8 cellular contexts compared by ENCODE assay signal in genomic region chr11:925496-926301, GRCh38. TPM values are rescaled to one million over a fixed set of nuclear protein-coding genes. Genes with fewer than 3 reads are reported as not detected.
A peak's percentile ranks its signal among the peaks of the same experiment; 100 is the strongest.
DNase-seq lines count a peak whose midpoint lies in the region; ATAC-seq and TF ChIP-seq lines count a peak whose summit lies in the region.

Gene AP2A2, plus strand, starts transcription at chr11:925870. Its CDS starts 152 bp downstream, at chr11:926022.

- peak within 1 kb of the TSS; percentile 58 for H3K9ac ChIP-seq in mammary epithelial cell (ENCODE audit: insufficient read depth, low read length)

- no peaks in the 10 kb centered on the region for H4K20me1 ChIP-seq in mammary epithelial cell (ENCODE audit: insufficient read depth, low read length)

- intact Hi-C loops in mammary epithelial cell (cut with micrococcal nuclease): loop anchor here (1.0 to 10.0 kb wide), 3 partner anchors 15 to 126 kb away; partner anchors contain the start of genes CHID1, POLR2L and TSPAN4

- H3K9me3 ChIP-seq in mammary epithelial cell (replicated peaks; ENCODE audit: insufficient read depth, low read length): no peaks in the 10 kb centered on the region

- H3K4me2 ChIP-seq in mammary epithelial cell (ENCODE audit: insufficient read depth, low read depth, low read length): peak within 1 kb of the TSS; percentile 92

- H3K4me3 ChIP-seq in WI38 (ENCODE audit: low read depth, low read length) (peak within 1 kb of the TSS; percentile 68), mammary epithelial cell (replicated peaks in 1 of 3; ENCODE audit: insufficient read depth in 1 of 3, low read depth in 2 of 3, low read length in 3 of 3) (peak within 1 kb of the TSS; percentile 72 to 82 (median 78))

- H3K27ac Mint-ChIP-seq in immature natural killer cell: peak within 1 kb of the TSS; percentile 61 to 91 (median 88)

- DNase-seq in NCI-H2081 (lab: John Stamatoyannopoulos, UW) (peak; percentile 88 to 89), NCI-H2081 treated with DMSO at 0.1 percent for 48 hours (lab: John Stamatoyannopoulos, UW) (no peak), NCI-H2107 treated with DMSO at 0.1 percent for 48 hours (lab: John Stamatoyannopoulos, UW; ENCODE audit: unreplicated experiment) (peak; percentile 21), mammary epithelial cell (peak; percentile 81), immature natural killer cell (peak; percentile 91 to 93 (median 93)), smooth muscle cell of the brain vasculature (ENCODE audit: low read depth, low spot score) (peak; percentile 71)

- no peaks in the 10 kb centered on the region for H3K36me3 ChIP-seq in mammary epithelial cell (ENCODE audit: insufficient read depth, low read length)

- H3K27me3 ChIP-seq in mammary epithelial cell (ENCODE audit: insufficient read depth, low read length): no peaks in the 10 kb centered on the region

- peak within 1 kb of the TSS; percentile 90 for H2AFZ ChIP-seq in mammary epithelial cell (ENCODE audit: low read depth, low read length)

- BruUV-seq in mammary epithelial cell (replicated peaks; lab: Mats Ljungman, UMichigan): no TSS peak

- in situ Hi-C loops in mammary epithelial cell (cut with MboI; ENCODE audit: low sequenced_read_pairs in 2 of 2): no loop called here

- CTCF ChIA-PET in mammary epithelial cell (lab: Charles Lee; ENCODE audit: low non-redundant PET): no interaction called here

- H3K9me3 Mint-ChIP-seq in immature natural killer cell: no peaks in the 10 kb centered on the region

- H3K4me1 ChIP-seq in mammary epithelial cell (ENCODE audit: insufficient read depth, low read length): peaks cover 6% of the 10 kb centered on the region

- dilution Hi-C loops in mammary epithelial cell (cut with HindIII; ENCODE audit: low sequenced_read_pairs): no loop called here

- TF ChIP-seq CTCF in WI38 (IDR thresholded peaks at IDR 0.05; ENCODE audit: low read depth, low read length) (peak; percentile 40), mammary epithelial cell (conservative IDR thresholded peaks at IDR 0.05 in 1 of 2, IDR thresholded peaks at IDR 0.05 in 1 of 2; ENCODE audit: extremely low read depth in 1 of 2, insufficient read depth in 1 of 2, low read depth in 1 of 2, low read length in 2 of 2) (peak; percentile 39 to 57)

- 0% methylated on average over 15 of the region's 124 CpGs for WGBS in mammary epithelial cell (ENCODE audit: low coverage, missing lambda C conversion rate)

- peak within 1 kb of the TSS; percentile 76 to 88 (median 84) for H3K4me3 Mint-ChIP-seq in immature natural killer cell

- H3K27me3 Mint-ChIP-seq in immature natural killer cell (ENCODE audit: low read depth in 3 of 3): peaks cover 0 to 16% (median 10%) of the 10 kb centered on the region in 3 donors

- ATAC-seq in HG02938 (IDR thresholded peaks at IDR 0.05; ENCODE audit: unreplicated experiment): peak; percentile 48

- peaks cover 32 to 36% of the 10 kb centered on the region in 2 donors for H3K4me1 Mint-ChIP-seq in immature natural killer cell

- H3K79me2 ChIP-seq in mammary epithelial cell (ENCODE audit: insufficient read depth, low read length): peaks cover 48% of the 10 kb centered on the region

- H3K27ac ChIP-seq in mammary epithelial cell (ENCODE audit: insufficient read depth, low read depth, low read length): peak within 1 kb of the TSS; percentile 29

- no peaks in the 10 kb centered on the region for H3K36me3 Mint-ChIP-seq in immature natural killer cell

RNA-seq across cellular contexts. Expression of gene AP2A2, which starts in this region (rescaled TPM):
- total RNA-seq in mammary epithelial cell: 10 to 100 TPM; 66.6 to 66.7 TPM
- polyA plus RNA-seq in mammary epithelial cell (91.4 TPM), immature natural killer cell (10 to 100 TPM in 1 of 3 donors, 1 to 10 TPM in 2; 2.5 to 11.0 (median 7.1) TPM)
- polyA minus RNA-seq in mammary epithelial cell: 193 TPM
